In genomic region chr14:100586520-100587247, GRCh38 we compare ENCODE assay signal across 8 cellular contexts. TPM values are rescaled to one million over a fixed set of nuclear protein-coding genes. Genes with fewer than 3 reads are reported as not detected.
DNase-seq lines count a peak whose midpoint lies in the region; ATAC-seq and TF ChIP-seq lines count a peak whose summit lies in the region.

No MANE protein-coding gene starts in this region.

- TF ChIP-seq CTCF in cardiac muscle cell (IDR thresholded peaks at IDR 0.05; ENCODE audit: low read depth, low read length) = no peak

- H3K4me3 ChIP-seq in cardiac muscle cell = peak overlapping the region; percentile 44

- H3K4me3 Mint-ChIP-seq in activated T-cell treated with anti-CD3 and anti-CD28 coated beads, Interleukin-2, amount 50 U/mL, for 72 hours = peak overlapping the region; percentile 61 to 76

- H3K9me3 ChIP-seq in cardiac muscle cell (ENCODE audit: low read depth) = no peaks in the 10 kb centered on the region

- H3K9me3 Mint-ChIP-seq in activated T-cell treated with anti-CD3 and anti-CD28 coated beads, Interleukin-2, amount 50 U/mL, for 72 hours = no peaks in the 10 kb centered on the region

- H3K27ac Mint-ChIP-seq in activated T-cell treated with anti-CD3 and anti-CD28 coated beads, Interleukin-2, amount 50 U/mL, for 72 hours = no peak overlapping the region

- H3K4me1 Mint-ChIP-seq in activated T-cell treated with anti-CD3 and anti-CD28 coated beads, Interleukin-2, amount 50 U/mL, for 72 hours (ENCODE audit: low read depth) = no peaks in the 10 kb centered on the region

- no peaks in the 10 kb centered on the region for H3K4me1 ChIP-seq in cardiac muscle cell (ENCODE audit: low read depth)

- H3K36me3 ChIP-seq in cardiac muscle cell = no peaks in the 10 kb centered on the region

- peak; percentile 68 to 77 for ATAC-seq in activated T-cell treated with anti-CD3 and anti-CD28 coated beads, Interleukin-2, amount 50 U/mL, for 72 hours (replicated peaks in 1 of 2)

- no peak overlapping the region for H3K27ac ChIP-seq in cardiac muscle cell

- DNase-seq in DMS114 treated with DMSO at 0.1 percent for 48 hours (lab: John Stamatoyannopoulos, UW; ENCODE audit: unreplicated experiment) = peak; percentile 6
- peak; percentile 77 for DNase-seq in NCI-H146 (lab: John Stamatoyannopoulos, UW)
- peak; percentile 34 to 42 for DNase-seq in activated T-cell treated with anti-CD3 and anti-CD28 coated beads, Interleukin-2, amount 50 U/mL, for 72 hours
- DNase-seq in cardiac muscle cell (ENCODE audit: low read depth in 1 of 2, low spot score in 1 of 2) = peak; percentile 15 to 38
- peak; percentile 75 for DNase-seq in retina
- DNase-seq in KG1 (lab: John Stamatoyannopoulos, UW) = no peak
- no peak for DNase-seq in SIG-M5 treated with dmso at 0.1 percent for 504 hours (lab: John Stamatoyannopoulos, UW; ENCODE audit: unreplicated experiment)
- DNase-seq in epidermal melanocyte (ENCODE audit: insufficient read length, low spot score) = no peak

- H3K27me3 ChIP-seq in cardiac muscle cell = peaks cover 71% of the 10 kb centered on the region

- H3K27me3 Mint-ChIP-seq in activated T-cell treated with anti-CD3 and anti-CD28 coated beads, Interleukin-2, amount 50 U/mL, for 72 hours (ENCODE audit: low read depth) = peaks cover 19% of the 10 kb centered on the region

- no peaks in the 10 kb centered on the region for H3K36me3 Mint-ChIP-seq in activated T-cell treated with anti-CD3 and anti-CD28 coated beads, Interleukin-2, amount 50 U/mL, for 72 hours (ENCODE audit: insufficient read depth in 2 of 2)

RNA-seq across cellular contexts. Expression of gene BEGAIN, which starts 0.5 kb away (rescaled TPM):
- total RNA-seq in activated T-cell treated with anti-CD3 and anti-CD28 coated beads, Interleukin-2, amount 50 U/mL, for 72 hours = 1 to 10 TPM; 2.6 to 2.8 TPM
- 0.04 TPM in 1 of 2 replicates, not detected in the other for total RNA-seq in cardiac muscle cell
- not detected in 2 replicates for polyA plus RNA-seq in cardiac muscle cell

Comparison
In these comparisons a context has a peak if more than half of its experiments do, and no peak if none do; other contexts are left out.
1. DNase-seq: peak in DMS114 treated with DMSO at 0.1 percent for 48 hours (single experiment), NCI-H146 (single experiment), activated T-cell treated with anti-CD3 and anti-CD28 coated beads, Interleukin-2, amount 50 U/mL, for 72 hours (2 of 2), cardiac muscle cell (2 of 2) and retina (single experiment); none in KG1 (single experiment), SIG-M5 treated with dmso at 0.1 percent for 504 hours (single experiment) and epidermal melanocyte (single experiment).